Comparison of ENCODE assay signal across 1 cellular context in genomic region chr19:4723465-4724251, GRCh38.
A peak's percentile ranks its signal among the peaks of the same experiment; 100 is the strongest.
TF ChIP-seq lines count a peak whose summit lies in the region.

Gene DPP9 (minus strand): TSS chr19:4723842. CDS start chr19:4719906, 3,936 bp downstream.

TF ChIP-seq in A549, 52 proteins besides CTCF, POLR2A, EP300 and RAD21 (continued from another document):
- TF ChIP-seq MAZ (IDR thresholded peaks at IDR 0.05; ENCODE audit: borderline replicate concordance, low read depth, low read length) (0 out of 2 replicates have a peak, but pooled peaks have one; percentile 61), CBX2 (IDR thresholded peaks at IDR 0.05; ENCODE audit: borderline replicate concordance, low read depth) (no peak), JUN (IDR thresholded peaks at IDR 0.05) (peak; percentile 69; a peak in 3 of 5 replicates), KDM5A (IDR thresholded peaks at IDR 0.05) (peak; percentile 89), NFE2L2 (conservative IDR thresholded peaks at IDR 0.05; ENCODE audit: low read length) (no peak), MYC (IDR thresholded peaks at IDR 0.05; ENCODE audit: borderline replicate concordance, low read length) (no peak; the same call in 1 of the 2 replicates), RFX5 (IDR thresholded peaks at IDR 0.05) (no peak), POLR2AphosphoS2 (conservative IDR thresholded peaks at IDR 0.05; ENCODE audit: low read length) (no peak), HEYL (CRISPR knock-in tag; IDR thresholded peaks at IDR 0.05) (no peak), SREBF2 (IDR thresholded peaks at IDR 0.05) (peak; percentile 89), EHF (CRISPR knock-in tag; IDR thresholded peaks at IDR 0.05) (no peak), ESRRA (IDR thresholded peaks at IDR 0.05; ENCODE audit: borderline replicate concordance, low read length) (no peak), MAFK (IDR thresholded peaks at IDR 0.05; ENCODE audit: partially characterized antibody) (no peak), EHMT2 (IDR thresholded peaks at IDR 0.05; ENCODE audit: low read depth) (no peak), RCOR1 (IDR thresholded peaks at IDR 0.05; ENCODE audit: low read depth, low read length) (no peak), ZC3H11A (IDR thresholded peaks at IDR 0.05) (no peak), HOXB5 (CRISPR knock-in tag; IDR thresholded peaks at IDR 0.05) (no peak), CHD4 (IDR thresholded peaks at IDR 0.05; ENCODE audit: borderline replicate concordance) (no peak), FOXS1 (CRISPR knock-in tag; IDR thresholded peaks at IDR 0.05) (no peak), ZSCAN20 (CRISPR knock-in tag; IDR thresholded peaks at IDR 0.05) (no peak), NPAS2 (CRISPR knock-in tag; IDR thresholded peaks at IDR 0.05; ENCODE audit: borderline replicate concordance) (no peak), E2F6 (IDR thresholded peaks at IDR 0.05; ENCODE audit: borderline replicate concordance, low read depth) (no peak), ZFP36 (IDR thresholded peaks at IDR 0.05; ENCODE audit: borderline replicate concordance, partially characterized antibody) (no peak), NR3C1 (IDR thresholded peaks at IDR 0.05) (no peak), ZNF302 (CRISPR knock-in tag; IDR thresholded peaks at IDR 0.05) (no peak)
- TF ChIP-seq, protein P1, sequence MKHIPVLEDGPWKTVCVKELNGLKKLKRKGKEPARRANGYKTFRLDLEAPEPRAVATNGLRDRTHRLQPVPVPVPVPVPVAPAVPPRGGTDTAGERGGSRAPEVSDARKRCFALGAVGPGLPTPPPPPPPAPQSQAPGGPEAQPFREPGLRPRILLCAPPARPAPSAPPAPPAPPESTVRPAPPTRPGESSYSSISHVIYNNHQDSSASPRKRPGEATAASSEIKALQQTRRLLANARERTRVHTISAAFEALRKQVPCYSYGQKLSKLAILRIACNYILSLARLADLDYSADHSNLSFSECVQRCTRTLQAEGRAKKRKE (CRISPR knock-in tag; IDR thresholded peaks at IDR 0.05; ENCODE audit: low read depth): no peak
- TF ChIP-seq, protein P2, sequence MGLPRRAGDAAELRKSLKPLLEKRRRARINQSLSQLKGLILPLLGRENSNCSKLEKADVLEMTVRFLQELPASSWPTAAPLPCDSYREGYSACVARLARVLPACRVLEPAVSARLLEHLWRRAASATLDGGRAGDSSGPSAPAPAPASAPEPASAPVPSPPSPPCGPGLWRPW (IDR thresholded peaks at IDR 0.05): no peak
